Comparison of ENCODE assay signal across 13 cellular contexts in genomic region chr12:14883663-14884062, GRCh38. TPM values are rescaled to one million over a fixed set of nuclear protein-coding genes. Genes with fewer than 3 reads are reported as not detected.
DNase-seq lines count a peak whose midpoint lies in the region; ATAC-seq and TF ChIP-seq lines count a peak whose summit lies in the region.
"Had no signal": no experiment of that assay in that cellular context is flagged by ENCODE, and none has a peak within 500 bp of the region (broad histone marks: within the 10 kb centered on the region; RNA-seq: fewer than 3 reads in every experiment).

No MANE protein-coding gene starts in this region.

- no peak for TF ChIP-seq CTCF in left ventricle myocardium inferior (IDR thresholded peaks at IDR 0.05; ENCODE audit: borderline replicate concordance)
- TF ChIP-seq CTCF in gastrocnemius medialis (IDR thresholded peaks at IDR 0.05 in 4 of 5, conservative IDR thresholded peaks at IDR 0.05 in 1 of 5), result no peak
- no peak for TF ChIP-seq CTCF in GM13977 (IDR thresholded peaks at IDR 0.05; ENCODE audit: extremely low read depth, insufficient read depth, missing control alignments)

- intact Hi-C loops in left ventricle myocardium inferior (cut with micrococcal nuclease), result loop anchor here (5.0 kb wide), 1 partner anchor 36 kb away; no protein-coding TSS in a partner anchor
- intact Hi-C loops in gastrocnemius medialis (cut with DNase I; ENCODE audit: low total_unique reads), result no loop called here

- no peak for ATAC-seq in gastrocnemius medialis
- no peak for ATAC-seq in activated T-helper 17 cell treated with anti-CD3 and anti-CD28 coated beads, Interleukin-2, amount 50 U/mL, for 72 hours (replicated peaks)

- H3K36me3 ChIP-seq in left ventricle myocardium inferior, result peaks cover 22% of the 10 kb centered on the region
- no peaks in the 10 kb centered on the region for H3K36me3 ChIP-seq in gastrocnemius medialis

- no peak for TF ChIP-seq POLR2A in gastrocnemius medialis (IDR thresholded peaks at IDR 0.05)

- in situ Hi-C loops in gastrocnemius medialis (cut with MboI; ENCODE audit: low sequenced_read_pairs in 4 of 4) (no loop called here), GM13977 (cut with MboI; ENCODE audit: low pct_unique_long_range_greater_than_20kb, low sequenced_read_pairs, unreplicated experiment) (no loop called here)

- H3K4me3 ChIP-seq in left ventricle myocardium inferior (peak overlapping the region; percentile 62), gastrocnemius medialis (peak overlapping the region in 3 of 4 donors; percentile 41 to 47 (median 42))

- H3K9me3 ChIP-seq in left ventricle myocardium inferior (replicated peaks) (no peaks in the 10 kb centered on the region), gastrocnemius medialis (no peaks in the 10 kb centered on the region)

- peak overlapping the region; percentile 83 for H3K27ac ChIP-seq in left ventricle myocardium inferior (replicated peaks)
- peak overlapping the region; percentile 61 to 78 (median 66) for H3K27ac ChIP-seq in gastrocnemius medialis

- H3K27me3 ChIP-seq in left ventricle myocardium inferior (ENCODE audit: low read depth), result no peaks in the 10 kb centered on the region
- no peaks in the 10 kb centered on the region for H3K27me3 ChIP-seq in gastrocnemius medialis

- H3K36me3 Mint-ChIP-seq in activated T-helper 17 cell treated with anti-CD3 and anti-CD28 coated beads, Interleukin-2, amount 50 U/mL, for 72 hours (ENCODE audit: low read depth), result no peaks in the 10 kb centered on the region
- H3K36me3 Mint-ChIP-seq: natural killer cell treated with Interleukin-12 subunit alpha and Interleukin-12 subunit beta and Interleukin-15 and Interleukin-18, amount 100 ng/mL, for 72 hours had no signal

- H3K4me1 ChIP-seq in left ventricle myocardium inferior (peaks cover 39% of the 10 kb centered on the region), gastrocnemius medialis (peaks cover 13 to 14% of the 10 kb centered on the region in 2 donors)

- H3K9me3 Mint-ChIP-seq in activated T-helper 17 cell treated with anti-CD3 and anti-CD28 coated beads, Interleukin-2, amount 50 U/mL, for 72 hours, result no peaks in the 10 kb centered on the region
- H3K9me3 Mint-ChIP-seq: natural killer cell treated with Interleukin-12 subunit alpha and Interleukin-12 subunit beta and Interleukin-15 and Interleukin-18, amount 100 ng/mL, for 72 hours had no signal

- no peak overlapping the region for H3K27ac Mint-ChIP-seq in activated T-helper 17 cell treated with anti-CD3 and anti-CD28 coated beads, Interleukin-2, amount 50 U/mL, for 72 hours
- H3K27ac Mint-ChIP-seq: natural killer cell treated with Interleukin-12 subunit alpha and Interleukin-12 subunit beta and Interleukin-15 and Interleukin-18, amount 100 ng/mL, for 72 hours had no signal

- H3K4me3 Mint-ChIP-seq in activated T-helper 17 cell treated with anti-CD3 and anti-CD28 coated beads, Interleukin-2, amount 50 U/mL, for 72 hours, result no peak overlapping the region

- peak; percentile 82 for DNase-seq in DMS 273 (lab: John Stamatoyannopoulos, UW; ENCODE audit: unreplicated experiment)
- peak; percentile 1 for DNase-seq in NCI-H524 treated with DMSO at 0.1 percent for 48 hours (lab: John Stamatoyannopoulos, UW)
- DNase-seq in left ventricle myocardium inferior, result no peak
- no peak for DNase-seq in gastrocnemius medialis
- DNase-seq in occipital lobe (lab: John Stamatoyannopoulos, UW), result no peak
- no peak for DNase-seq in activated CD4-positive, CD25-positive, alpha-beta regulatory T cell treated with anti-CD3 and anti-CD28 coated beads, Interleukin-2, amount 50 U/mL, for 72 hours
- DNase-seq in GM13977 (ENCODE audit: low spot score), result no peak
- DNase-seq: NCI-H187 treated with DMSO at 0.1 percent for 48 hours, small intestine, T-helper 1 cell had no signal

- peaks cover 20% of the 10 kb centered on the region for H3K27me3 Mint-ChIP-seq in activated T-helper 17 cell treated with anti-CD3 and anti-CD28 coated beads, Interleukin-2, amount 50 U/mL, for 72 hours

- H3K4me1 Mint-ChIP-seq in activated T-helper 17 cell treated with anti-CD3 and anti-CD28 coated beads, Interleukin-2, amount 50 U/mL, for 72 hours, result no peaks in the 10 kb centered on the region

RNA-seq across cellular contexts. Expression of gene MGP, which starts 2.0 kb away (rescaled TPM):
- total RNA-seq in left ventricle myocardium inferior (497 TPM), gastrocnemius medialis (10 to 100 TPM; 32.4 to 67.3 (median 47.1) TPM), occipital lobe (3.9 TPM)
- total RNA-seq in activated T-helper 17 cell treated with anti-CD3 and anti-CD28 coated beads, Interleukin-2, amount 50 U/mL, for 72 hours, result under 1 TPM in 1 of 2 donors, not detected in 1; 0.74 TPM
- total RNA-seq: natural killer cell treated with Interleukin-12 subunit alpha and Interleukin-12 subunit beta and Interleukin-15 and Interleukin-18, amount 100 ng/mL, for 72 hours had no signal

RNA-seq across cellular contexts. Expression of gene ART4, which starts 40.3 kb away (rescaled TPM):
- total RNA-seq in left ventricle myocardium inferior (5.0 TPM), gastrocnemius medialis (1 to 10 TPM in 2 of 4 donors, under 1 TPM in 2; 0.44 to 1.6 (median 1.3) TPM), occipital lobe (not detected)
- not detected for total RNA-seq in activated T-helper 17 cell treated with anti-CD3 and anti-CD28 coated beads, Interleukin-2, amount 50 U/mL, for 72 hours
- total RNA-seq: kidney epithelial cell; natural killer cell treated with Interleukin-12 subunit alpha and Interleukin-12 subunit beta and Interleukin-15 and Interleukin-18, amount 100 ng/mL, for 72 hours had no signal

RNA-seq across cellular contexts. Expression of gene ERP27, which starts 54.7 kb away (rescaled TPM):
- 0.14 TPM for total RNA-seq in left ventricle myocardium inferior
- total RNA-seq in gastrocnemius medialis, result under 1 TPM in 1 of 4 donors, not detected in 3; 0.42 TPM
- total RNA-seq in occipital lobe, result not detected
- 1 to 10 TPM; 5.2 to 9.4 TPM for total RNA-seq in activated T-helper 17 cell treated with anti-CD3 and anti-CD28 coated beads, Interleukin-2, amount 50 U/mL, for 72 hours

Comparison
In these comparisons a context has a peak if more than half of its experiments do, and no peak if none do; other contexts are left out.
1. DNase-seq: peak in DMS 273 (single experiment) and NCI-H524 treated with DMSO at 0.1 percent for 48 hours (single experiment); none in left ventricle myocardium inferior (single experiment), gastrocnemius medialis (0 of 2), occipital lobe (single experiment), activated CD4-positive, CD25-positive, alpha-beta regulatory T cell treated with anti-CD3 and anti-CD28 coated beads, Interleukin-2, amount 50 U/mL, for 72 hours (single experiment) and GM13977 (single experiment).